8 cellular contexts compared by ENCODE assay signal in the genomic region with DNA sequence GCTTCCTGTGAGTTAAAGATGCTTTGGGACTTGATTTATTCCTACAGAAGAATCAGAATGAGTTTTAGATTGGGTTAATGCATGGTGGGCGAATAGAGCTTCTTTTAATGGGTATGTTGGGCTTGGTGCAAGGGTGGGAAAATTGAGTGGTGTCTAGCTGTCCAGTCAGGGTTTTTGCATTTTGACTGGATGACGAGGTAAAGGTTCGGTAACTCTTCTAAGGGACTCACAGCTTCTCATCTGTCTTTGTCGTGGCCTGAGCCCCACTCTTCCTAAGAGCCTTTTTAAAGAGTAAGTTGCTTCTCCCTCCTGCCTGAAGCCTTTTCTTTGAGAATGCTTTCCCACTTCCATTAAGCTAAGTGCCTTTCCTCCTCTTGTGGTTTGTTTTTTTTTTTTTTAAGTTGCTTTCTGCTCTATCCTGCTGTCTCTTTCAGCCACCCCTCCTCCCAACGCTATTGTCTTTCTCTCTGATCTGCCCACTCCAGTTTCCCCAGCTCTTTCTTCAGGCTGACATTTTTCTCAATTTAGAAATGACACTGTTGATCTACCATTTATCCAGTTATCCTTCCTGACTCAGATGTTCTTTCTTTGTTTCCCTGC.
DNase-seq lines count a peak whose midpoint lies in the region; ATAC-seq lines count a peak whose summit lies in the region.

No MANE protein-coding gene starts in this region.

- no peak for ATAC-seq in HG03175 (IDR thresholded peaks at IDR 0.05; ENCODE audit: unreplicated experiment)

- H3K27ac ChIP-seq in epithelial cell of prostate = peak overlapping the region; percentile 54

- DNase-seq in ELR (ENCODE audit: low read depth) = peak; percentile 44
- DNase-seq in OCI-M1 (lab: John Stamatoyannopoulos, UW) = peak; percentile 29
- DNase-seq in epithelial cell of prostate (ENCODE audit: low read depth, low spot score) = no peak
- DNase-seq in pons (ENCODE audit: low spot score) = peak; percentile 14
- no peak for DNase-seq in cortex of kidney (lab: John Stamatoyannopoulos, UW)
- DNase-seq in kidney tubule cell (ENCODE audit: low spot score) = no peak
- no peak for DNase-seq in stimulated activated CD4-positive, alpha-beta T cell treated with anti-CD3 and anti-CD28 coated beads, Interleukin-4, amount 100 ng/mL, for 24 hours

Comparison
In these comparisons a context has a peak if more than half of its experiments do, and no peak if none do; other contexts are left out.
1. DNase-seq: peak in ELR (single experiment), OCI-M1 (single experiment) and pons (single experiment); none in epithelial cell of prostate (single experiment), cortex of kidney (single experiment), kidney tubule cell (single experiment) and stimulated activated CD4-positive, alpha-beta T cell treated with anti-CD3 and anti-CD28 coated beads, Interleukin-4, amount 100 ng/mL, for 24 hours (single experiment).